In the genomic region with DNA sequence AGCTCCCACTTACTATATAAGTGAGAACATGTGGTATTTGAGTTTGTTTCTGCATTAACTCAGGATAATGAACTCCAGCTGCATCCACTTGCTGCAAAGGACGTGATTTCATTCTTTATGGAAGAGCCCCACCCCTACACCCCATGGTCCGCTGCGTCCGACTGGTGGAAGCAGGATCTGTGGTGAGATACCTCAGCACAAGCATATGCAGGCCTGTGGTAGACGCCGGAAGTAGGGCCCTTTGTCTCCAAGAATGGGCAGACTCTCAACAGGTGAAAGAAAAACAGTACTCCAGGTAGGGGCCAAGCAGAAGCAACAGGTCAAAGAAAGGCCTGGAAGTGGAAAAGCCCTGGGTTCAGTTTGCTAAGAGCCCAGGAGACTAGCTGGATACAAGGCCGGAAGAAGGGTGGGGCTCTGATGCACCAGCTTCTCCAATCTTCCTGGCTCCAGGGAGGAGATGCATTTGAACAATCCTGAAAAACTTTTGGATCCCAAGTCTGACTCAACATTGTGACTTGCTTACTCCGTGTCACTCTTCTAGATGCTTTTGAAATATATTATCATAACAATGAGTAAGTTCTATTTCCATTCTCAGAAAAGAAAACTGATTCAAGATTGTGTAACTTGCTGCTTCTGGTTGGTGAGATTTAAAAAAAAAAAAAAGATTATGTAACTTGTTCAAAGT, we compare ENCODE assay signal across 1 cellular context.
TF ChIP-seq lines count a peak whose summit lies in the region.

No MANE protein-coding gene starts in this region.

TF ChIP-seq in SK-N-SH, 30 proteins besides CTCF, POLR2A, EP300 and RAD21 (continued from another document):
- peak; percentile 46; the same call in 1 of the 2 replicates for TF ChIP-seq FOSL2 (IDR thresholded peaks at IDR 0.05; ENCODE audit: borderline replicate concordance, low read depth)
- TF ChIP-seq GATA2 (CRISPR knock-in tag; IDR thresholded peaks at IDR 0.05), result peak; percentile 50; the same call in 1 of the 2 replicates
- peak; percentile 30; the same call in 1 of the 2 replicates for TF ChIP-seq JUND (IDR thresholded peaks at IDR 0.05)
- TF ChIP-seq RXRA (IDR thresholded peaks at IDR 0.05; ENCODE audit: borderline replicate concordance, low read depth), result peak; percentile 30; the same call in 1 of the 2 replicates
- TF ChIP-seq TCF12 (IDR thresholded peaks at IDR 0.05), result peak; percentile 98
- peak; percentile 71; the same call in 1 of the 2 replicates for TF ChIP-seq MXI1 (IDR thresholded peaks at IDR 0.05; ENCODE audit: low read depth, low read length)
